ENCODE assay signal across 13 cellular contexts in genomic region chr13:102642475-102642874, GRCh38. TPM values are rescaled to one million over a fixed set of nuclear protein-coding genes. Genes with fewer than 3 reads are reported as not detected.
A peak's percentile ranks its signal among the peaks of the same experiment; 100 is the strongest.
DNase-seq lines count a peak whose midpoint lies in the region; ATAC-seq, FAIRE-seq and TF ChIP-seq lines count a peak whose summit lies in the region.
"Had no signal": no experiment of that assay in that cellular context is flagged by ENCODE, and none has a peak within 500 bp of the region (broad histone marks: within the 10 kb centered on the region; RNA-seq: fewer than 3 reads in every experiment).

No MANE protein-coding gene starts in this region.

- peaks cover 94% of the 10 kb centered on the region for H3K36me3 ChIP-seq in WERI-Rb-1
- peaks cover 10 to 15% of the 10 kb centered on the region in 2 donors for H3K36me3 ChIP-seq in small intestine (ENCODE audit: control insufficient read depth in 2 of 2, insufficient read depth in 2 of 2, low read length in 2 of 2)
- peaks cover 72% of the 10 kb centered on the region for H3K36me3 ChIP-seq in osteoblast (ENCODE audit: insufficient read depth, low read length)

- H3K27me3 Mint-ChIP-seq in activated T-cell treated with anti-CD3 and anti-CD28 coated beads, Interleukin-2, amount 50 U/mL, for 4 hours (ENCODE audit: low read depth): no peaks in the 10 kb centered on the region
- H3K27me3 Mint-ChIP-seq: activated B cell treated with CpG ODN at 0.5 μM for 24 hours had no signal

- H3K9me3 Mint-ChIP-seq in activated T-cell treated with anti-CD3 and anti-CD28 coated beads, Interleukin-2, amount 50 U/mL, for 4 hours: no peaks in the 10 kb centered on the region
- H3K9me3 Mint-ChIP-seq: activated B cell treated with CpG ODN at 0.5 μM for 24 hours, nephron had no signal

- H3K79me2 ChIP-seq in osteoblast (ENCODE audit: insufficient read depth, low read length): no peaks in the 10 kb centered on the region

- 23 to 74% (median 46%) methylated on average over 6 of the region's 6 CpGs for WGBS in small intestine, 3 donors

- H3K4me2 ChIP-seq in osteoblast (ENCODE audit: insufficient read depth, low read length): no peak overlapping the region

- peaks cover 44% of the 10 kb centered on the region for H3K36me3 Mint-ChIP-seq in activated T-cell treated with anti-CD3 and anti-CD28 coated beads, Interleukin-2, amount 50 U/mL, for 4 hours (ENCODE audit: insufficient read depth)

- H2AFZ ChIP-seq in osteoblast (ENCODE audit: low read length): no peak overlapping the region

- FAIRE-seq in small intestine (lab: Jason Lieb, UNC): no peak

- no peak overlapping the region for H3K4me3 ChIP-seq in WERI-Rb-1 (ENCODE audit: low read depth, low read length)
- no peak overlapping the region for H3K4me3 ChIP-seq in small intestine (ENCODE audit: low read depth in 1 of 2, low read length in 2 of 2)
- H3K4me3 ChIP-seq in osteoblast (ENCODE audit: insufficient read depth, low read length): no peak overlapping the region
- H3K4me3 ChIP-seq: SJCRH30 had no signal

- H3K27ac ChIP-seq in WERI-Rb-1 (peak overlapping the region; percentile 81), small intestine (ENCODE audit: low read depth in 1 of 2, low read length in 1 of 2) (no peak overlapping the region), osteoblast (ENCODE audit: low read depth, low read length) (no peak overlapping the region)
- H3K27ac ChIP-seq: SJCRH30 had no signal

- H4K20me1 ChIP-seq in osteoblast (ENCODE audit: insufficient read depth, low read length): no peaks in the 10 kb centered on the region

- peaks cover 7% of the 10 kb centered on the region for H3K4me1 Mint-ChIP-seq in activated T-cell treated with anti-CD3 and anti-CD28 coated beads, Interleukin-2, amount 50 U/mL, for 4 hours (ENCODE audit: low read depth)
- H3K4me1 Mint-ChIP-seq: activated B cell treated with CpG ODN at 0.5 μM for 24 hours, nephron had no signal

- H3K9me3 ChIP-seq in WERI-Rb-1 (ENCODE audit: severe bottlenecking) (no peaks in the 10 kb centered on the region), small intestine (ENCODE audit: control insufficient read depth, low read depth) (no peaks in the 10 kb centered on the region), osteoblast (ENCODE audit: low read depth, low read length) (no peaks in the 10 kb centered on the region)
- H3K9me3 ChIP-seq: SJCRH30 had no signal

- ATAC-seq in activated T-cell treated with anti-CD3 and anti-CD28 coated beads, Interleukin-2, amount 50 U/mL, for 4 hours: no peak
- no peak for ATAC-seq in HG03097 (IDR thresholded peaks at IDR 0.05; ENCODE audit: low FRiP score, unreplicated experiment)

- no peak for TF ChIP-seq CTCF in WERI-Rb-1 (IDR thresholded peaks at IDR 0.05; ENCODE audit: low read depth, low read length)
- no peak for TF ChIP-seq CTCF in osteoblast (IDR thresholded peaks at IDR 0.05; ENCODE audit: extremely low read depth, low read depth, low read length)

- H3K27me3 ChIP-seq in WERI-Rb-1 (ENCODE audit: insufficient read depth, low read depth, severe bottlenecking) (no peaks in the 10 kb centered on the region), small intestine (ENCODE audit: control insufficient read depth in 2 of 2, insufficient read depth in 2 of 2, low read length in 2 of 2) (no peaks in the 10 kb centered on the region), osteoblast (ENCODE audit: insufficient read depth, low read length) (no peaks in the 10 kb centered on the region)
- H3K27me3 ChIP-seq: SJCRH30 had no signal

- H3K4me1 ChIP-seq in small intestine (ENCODE audit: control insufficient read depth in 2 of 2, insufficient read depth in 1 of 2, low read depth in 1 of 2, low read length in 1 of 2): no peaks in the 10 kb centered on the region
- H3K4me1 ChIP-seq in osteoblast (ENCODE audit: insufficient read depth, low read length): no peaks in the 10 kb centered on the region
- H3K4me1 ChIP-seq: SJCRH30 had no signal

- H3K4me3 Mint-ChIP-seq in activated T-cell treated with anti-CD3 and anti-CD28 coated beads, Interleukin-2, amount 50 U/mL, for 4 hours: no peak overlapping the region
- H3K4me3 Mint-ChIP-seq: activated B cell treated with CpG ODN at 0.5 μM for 24 hours, nephron had no signal

- DNase-seq in NCI-H1694 (lab: John Stamatoyannopoulos, UW) (peak; percentile 78), WERI-Rb-1 (peak; percentile 33), iPS-NIHi11 (ENCODE audit: low spot score) (peak; percentile 6), small intestine (peak; percentile 0), NCI-H510A (lab: John Stamatoyannopoulos, UW) (no peak), osteoblast (ENCODE audit: insufficient read length, low spot score, missing footprints) (no peak)
- no peak for DNase-seq in activated T-cell treated with anti-CD3 and anti-CD28 coated beads, Interleukin-2, amount 50 U/mL, for 4 hours
- DNase-seq: activated B cell treated with CpG ODN at 0.5 μM for 24 hours, HCEC 1CT, SJCRH30 had no signal

RNA-seq across cellular contexts. Expression of gene TPP2, which starts 45.7 kb away (rescaled TPM):
- 10 to 100 TPM; 10.5 to 17.9 (median 13.0) TPM for polyA plus RNA-seq in small intestine
- total RNA-seq in activated T-cell treated with anti-CD3 and anti-CD28 coated beads, Interleukin-2, amount 50 U/mL, for 4 hours: 10 to 100 TPM; 57.7 to 62.0 (median 58.6) TPM
- 57.5 and 58.9 TPM in 2 replicates for total RNA-seq in osteoblast

RNA-seq across cellular contexts. Expression of gene METTL21C, which starts 52.4 kb away (rescaled TPM):
- not detected for polyA plus RNA-seq in small intestine
- not detected for total RNA-seq in activated T-cell treated with anti-CD3 and anti-CD28 coated beads, Interleukin-2, amount 50 U/mL, for 4 hours
- total RNA-seq in osteoblast: not detected in 2 replicates
- total RNA-seq: activated B cell treated with CpG ODN at 0.5 μM for 24 hours, epithelial cell of proximal tubule, SJCRH30 had no signal

Comparison
In these comparisons a context has a peak if more than half of its experiments do, and no peak if none do; other contexts are left out.
1. DNase-seq: peak in NCI-H1694 (single experiment), WERI-Rb-1 (single experiment), iPS-NIHi11 (single experiment) and small intestine (single experiment); none in activated T-cell treated with anti-CD3 and anti-CD28 coated beads, Interleukin-2, amount 50 U/mL, for 4 hours (single experiment), NCI-H510A (single experiment) and osteoblast (single experiment).